Comparison of ENCODE assay signal across 12 cellular contexts in genomic region chr3:157115069-157116006, GRCh38. TPM values are rescaled to one million over a fixed set of nuclear protein-coding genes. Genes with fewer than 3 reads are reported as not detected.
DNase-seq lines count a peak whose midpoint lies in the region; ATAC-seq and TF ChIP-seq lines count a peak whose summit lies in the region.
"Had no signal": no experiment of that assay in that cellular context is flagged by ENCODE, and none has a peak within 500 bp of the region (broad histone marks: within the 10 kb centered on the region; RNA-seq: fewer than 3 reads in every experiment).

No MANE protein-coding gene starts in this region.

- H3K4me3 ChIP-seq in mammary epithelial cell (replicated peaks in 1 of 3; ENCODE audit: insufficient read depth in 1 of 3, low read depth in 2 of 3, low read length in 3 of 3): no peak overlapping the region
- H3K4me3 ChIP-seq in left lung: no peak overlapping the region
- H3K4me3 ChIP-seq in stomach: no peak overlapping the region
- H3K4me3 ChIP-seq: Peyer's patch, tibial nerve had no signal

- H3K9ac ChIP-seq in mammary epithelial cell (ENCODE audit: insufficient read depth, low read length): no peak overlapping the region

- no peak overlapping the region for H3K27ac Mint-ChIP-seq in MCF 10A (ENCODE audit: low read depth, unreplicated experiment)

- BruUV-seq in mammary epithelial cell (replicated peaks; lab: Mats Ljungman, UMichigan): no TSS peak
- no TSS peak for BruUV-seq in MCF 10A (replicated peaks; lab: Mats Ljungman, UMichigan)

- no peaks in the 10 kb centered on the region for H3K36me3 Mint-ChIP-seq in MCF 10A (ENCODE audit: insufficient read depth, unreplicated experiment)

- H3K9me3 ChIP-seq in mammary epithelial cell (replicated peaks; ENCODE audit: insufficient read depth, low read length): no peaks in the 10 kb centered on the region
- H3K9me3 ChIP-seq in left lung: no peaks in the 10 kb centered on the region
- H3K9me3 ChIP-seq in stomach: no peaks in the 10 kb centered on the region
- H3K9me3 ChIP-seq: Peyer's patch, tibial nerve had no signal

- no peak overlapping the region for H3K4me3 Mint-ChIP-seq in MCF 10A (ENCODE audit: unreplicated experiment)

- H3K27ac ChIP-seq in mammary epithelial cell (ENCODE audit: insufficient read depth, low read depth, low read length) (no peak overlapping the region), left lung (no peak overlapping the region), stomach (peak overlapping the region in 3 of 5 donors; percentile 30 to 54 (median 38))

- in situ Hi-C loops in mammary epithelial cell (cut with MboI; ENCODE audit: low sequenced_read_pairs in 2 of 2): no loop called here

- no peaks in the 10 kb centered on the region for H4K20me1 ChIP-seq in mammary epithelial cell (ENCODE audit: insufficient read depth, low read length)

- no peak for TF ChIP-seq EP300 in stomach (IDR thresholded peaks at IDR 0.05)

- DNase-seq in mammary epithelial cell: peak; percentile 48
- DNase-seq in MCF 10A (ENCODE audit: unreplicated experiment): no peak
- peak; percentile 15 for DNase-seq in dermis blood vessel endothelial cell
- DNase-seq in left lung: no peak
- no peak for DNase-seq in stomach
- DNase-seq in NK-92 (lab: John Stamatoyannopoulos, UW; ENCODE audit: unreplicated experiment): no peak
- DNase-seq: effector CD4-positive, alpha-beta T cell; NCI-H2107; Peyer's patch had no signal

- no peaks in the 10 kb centered on the region for H3K36me3 ChIP-seq in mammary epithelial cell (ENCODE audit: insufficient read depth, low read length)
- no peaks in the 10 kb centered on the region for H3K36me3 ChIP-seq in left lung
- H3K36me3 ChIP-seq in stomach: no peaks in the 10 kb centered on the region
- H3K36me3 ChIP-seq: Peyer's patch, tibial nerve had no signal

- peak overlapping the region; percentile 35 for H2AFZ ChIP-seq in mammary epithelial cell (ENCODE audit: low read depth, low read length)

- ATAC-seq in left lung (peak; percentile 84), HG02885 (IDR thresholded peaks at IDR 0.05; ENCODE audit: poor library complexity, unreplicated experiment) (no peak), HG03280 (IDR thresholded peaks at IDR 0.05; ENCODE audit: unreplicated experiment) (no peak)

- 76% methylated on average over 10 of the region's 10 CpGs for WGBS in mammary epithelial cell (ENCODE audit: low coverage, missing lambda C conversion rate)
- 49 to 60% (median 51%) methylated on average over 10 of the region's 10 CpGs for WGBS in stomach, 5 donors

- POLR2A ChIA-PET in MCF 10A (lab: Yijun Ruan, JAX): interaction anchor here (0.6 to 2.2 kb wide), 11 partner anchors 9 to 335 kb away, joined by 3 to 10 read pairs (median 4); partner anchors contain the start of gene CCNL1

- no peaks in the 10 kb centered on the region for H3K9me3 Mint-ChIP-seq in MCF 10A (ENCODE audit: unreplicated experiment)

- peaks cover 5% of the 10 kb centered on the region for H3K4me1 Mint-ChIP-seq in MCF 10A (ENCODE audit: insufficient read depth, unreplicated experiment)

- no peaks in the 10 kb centered on the region for H3K79me2 ChIP-seq in mammary epithelial cell (ENCODE audit: insufficient read depth, low read length)

- CTCF ChIA-PET in mammary epithelial cell (lab: Charles Lee; ENCODE audit: low non-redundant PET) (interaction anchor here (0.7 kb wide), 1 partner anchor 26 kb away, joined by 4 read pairs; no protein-coding TSS in a partner anchor), MCF 10A (lab: Yijun Ruan, JAX) (interaction anchor here (1.2 to 2.4 kb wide), 4 partner anchors 8 to 963 kb away, joined by 4 to 11 read pairs (median 5); no protein-coding TSS in a partner anchor)

- intact Hi-C loops in mammary epithelial cell (cut with micrococcal nuclease) (no loop called here), MCF 10A (cut with micrococcal nuclease) (no loop called here), left lung (cut with DNase I) (no loop called here), stomach (cut with DNase I; ENCODE audit: low total_unique reads) (no loop called here)

- H3K27me3 Mint-ChIP-seq in MCF 10A (ENCODE audit: insufficient read depth, unreplicated experiment): no peaks in the 10 kb centered on the region

- no peak overlapping the region for H3K4me2 ChIP-seq in mammary epithelial cell (ENCODE audit: insufficient read depth, low read depth, low read length)

- H3K4me1 ChIP-seq in mammary epithelial cell (ENCODE audit: insufficient read depth, low read length): peaks cover 14% of the 10 kb centered on the region
- no peaks in the 10 kb centered on the region for H3K4me1 ChIP-seq in left lung
- H3K4me1 ChIP-seq in stomach: peaks cover 5 to 29% (median 23%) of the 10 kb centered on the region in 4 donors

- H3K27me3 ChIP-seq in mammary epithelial cell (ENCODE audit: insufficient read depth, low read length) (no peaks in the 10 kb centered on the region), left lung (peaks cover 4 to 12% of the 10 kb centered on the region in 2 donors), stomach (no peaks in the 10 kb centered on the region)
- H3K27me3 ChIP-seq: Peyer's patch had no signal

- TF ChIP-seq CTCF in mammary epithelial cell (conservative IDR thresholded peaks at IDR 0.05 in 1 of 2, IDR thresholded peaks at IDR 0.05 in 1 of 2; ENCODE audit: extremely low read depth in 1 of 2, insufficient read depth in 1 of 2, low read depth in 1 of 2, low read length in 2 of 2): no peak
- no peak for TF ChIP-seq CTCF in MCF 10A (IDR thresholded peaks at IDR 0.05; ENCODE audit: unreplicated experiment)
- no peak for TF ChIP-seq CTCF in left lung (IDR thresholded peaks at IDR 0.05)
- TF ChIP-seq CTCF in stomach (IDR thresholded peaks at IDR 0.05): no peak

- TF ChIP-seq POLR2A in stomach (IDR thresholded peaks at IDR 0.05): no peak

- dilution Hi-C loops in mammary epithelial cell (cut with HindIII; ENCODE audit: low sequenced_read_pairs): no loop called here

RNA-seq across cellular contexts. Expression of gene CCNL1, which starts 44.6 kb away (rescaled TPM):
- 100 to 1,000 TPM; 127 to 130 TPM for total RNA-seq in mammary epithelial cell
- 42.7 TPM for polyA plus RNA-seq in mammary epithelial cell
- polyA minus RNA-seq in mammary epithelial cell: 37.7 TPM
- total RNA-seq in MCF 10A (2022): 103 and 112 TPM in 2 replicates
- 87.8 and 195 TPM in 2 replicates for total RNA-seq in dermis blood vessel endothelial cell
- 100 to 1,000 TPM in 1 of 2 donors, 10 to 100 TPM in 1; 82.6 to 119 TPM for total RNA-seq in left lung
- 100 to 1,000 TPM in 4 of 5 donors, 10 to 100 TPM in 1; 63.1 to 484 (median 434) TPM for total RNA-seq in stomach
- 10 to 100 TPM; 14.0 to 74.3 (median 28.9) TPM for polyA plus RNA-seq in stomach

Comparison
In these comparisons a context has a peak if more than half of its experiments do, and no peak if none do; other contexts are left out.
1. DNase-seq: peak in mammary epithelial cell (single experiment) and dermis blood vessel endothelial cell (single experiment); none in MCF 10A (single experiment), left lung (0 of 2), stomach (single experiment) and NK-92 (single experiment).
2. H3K27ac ChIP-seq: peak in stomach (3 of 5); none in mammary epithelial cell (single experiment) and left lung (0 of 2).